24 cellular contexts compared by ENCODE assay signal in the genomic region with DNA sequence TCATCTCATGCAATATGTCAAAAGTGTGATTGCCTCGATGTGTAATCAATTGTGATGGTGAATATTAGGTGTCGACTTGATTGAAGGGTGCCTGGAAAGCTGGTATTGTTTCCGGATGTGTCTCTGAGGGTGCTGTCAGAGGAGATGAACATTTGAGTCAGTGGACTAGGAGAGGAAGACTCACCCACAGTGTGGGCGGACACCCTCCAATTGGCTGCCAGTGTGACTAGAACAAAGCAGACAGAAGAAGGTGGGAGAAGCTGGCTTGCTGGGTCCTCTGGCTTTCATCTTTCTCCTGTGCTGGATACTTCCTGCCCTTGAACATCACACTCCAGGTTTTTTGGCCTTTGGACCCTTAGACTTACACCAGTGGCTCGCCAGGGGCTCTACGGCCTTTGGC. TPM values are rescaled to one million over a fixed set of nuclear protein-coding genes. Genes with fewer than 3 reads are reported as not detected.
A peak's percentile ranks its signal among the peaks of the same experiment; 100 is the strongest.
DNase-seq lines count a peak whose midpoint lies in the region; ATAC-seq lines count a peak whose summit lies in the region.
"Had no signal": no experiment of that assay in that cellular context is flagged by ENCODE, and none has a peak within 500 bp of the region (broad histone marks: within the 10 kb centered on the region; RNA-seq: fewer than 3 reads in every experiment).

No MANE protein-coding gene starts in this region.

- POLR2A ChIA-PET in activated CD4-positive, alpha-beta memory T cell treated with anti-CD3 and anti-CD28 coated beads for 36 hours (lab: Charles Lee), result no interaction called here
- POLR2A ChIA-PET in activated CD4-positive, alpha-beta memory T cell treated with anti-CD3 and anti-CD28 coated beads, Interleukin-2, amount 10 ng/mL, durations not matched to agents 7 days and 5 days (lab: Charles Lee), result no interaction called here

- DNase-seq in activated CD4-positive, alpha-beta memory T cell treated with anti-CD3 and anti-CD28 coated beads for 36 hours, result peak; percentile 17
- no peak for DNase-seq in activated CD4-positive, alpha-beta memory T cell treated with anti-CD3 and anti-CD28 coated beads, Interleukin-2, amount 10 ng/mL, durations not matched to agents 7 days and 5 days
- DNase-seq in stimulated activated CD4-positive, alpha-beta T cell treated with anti-CD3 and anti-CD28 coated beads, Interleukin-1b, Interleukin-23, amount 100 ng/mL, for 48 hours, result peak; percentile 19
- DNase-seq in stimulated activated CD4-positive, alpha-beta T cell treated with anti-CD3 and anti-CD28 coated beads, Interleukin-4, amount 100 ng/mL, for 4 hours, result no peak
- DNase-seq in putamen (ENCODE audit: low spot score) (peak; percentile 21), NCI-H526 (lab: John Stamatoyannopoulos, UW) (no peak)
- DNase-seq: AML-193; Calu3; CD8-positive, alpha-beta memory T cell; DMS153; GM23248; IMR-90; NCI-H1105 treated with DMSO at 0.1 percent for 48 hours; NCI-H1694; NCI-H2081; NCI-H2171; NCI-H526 treated with DMSO at 0.1 percent for 48 hours; OCI-M1; Right ventricle myocardium superior had no signal

- H3K4me1 Mint-ChIP-seq in activated CD4-positive, alpha-beta memory T cell treated with anti-CD3 and anti-CD28 coated beads for 36 hours (ENCODE audit: low read depth), result no peaks in the 10 kb centered on the region
- no peaks in the 10 kb centered on the region for H3K4me1 Mint-ChIP-seq in activated CD4-positive, alpha-beta memory T cell treated with anti-CD3 and anti-CD28 coated beads, Interleukin-2, amount 10 ng/mL, durations not matched to agents 7 days and 5 days
- no peaks in the 10 kb centered on the region for H3K4me1 Mint-ChIP-seq in activated T-helper 17 cell treated with anti-CD3 and anti-CD28 coated beads, Interleukin-2, amount 50 U/mL, for 72 hours
- H3K4me1 Mint-ChIP-seq: CD8-positive, alpha-beta memory T cell had no signal

- ATAC-seq in activated T-helper 17 cell treated with anti-CD3 and anti-CD28 coated beads, Interleukin-2, amount 50 U/mL, for 72 hours (replicated peaks), result peak; percentile 45
- no peak for ATAC-seq in HG03039 (IDR thresholded peaks at IDR 0.05; ENCODE audit: unreplicated experiment)

- H3K27me3 Mint-ChIP-seq in activated CD4-positive, alpha-beta memory T cell treated with anti-CD3 and anti-CD28 coated beads for 36 hours, result peaks cover 9% of the 10 kb centered on the region
- peaks cover 4% of the 10 kb centered on the region for H3K27me3 Mint-ChIP-seq in activated CD4-positive, alpha-beta memory T cell treated with anti-CD3 and anti-CD28 coated beads, Interleukin-2, amount 10 ng/mL, durations not matched to agents 7 days and 5 days
- H3K27me3 Mint-ChIP-seq in activated T-helper 17 cell treated with anti-CD3 and anti-CD28 coated beads, Interleukin-2, amount 50 U/mL, for 72 hours, result peaks cover 3% of the 10 kb centered on the region

- CTCF ChIA-PET in activated CD4-positive, alpha-beta memory T cell treated with anti-CD3 and anti-CD28 coated beads for 36 hours (lab: Charles Lee), result no interaction called here
- CTCF ChIA-PET in activated CD4-positive, alpha-beta memory T cell treated with anti-CD3 and anti-CD28 coated beads, Interleukin-2, amount 10 ng/mL, durations not matched to agents 7 days and 5 days (lab: Charles Lee), result no interaction called here

- H3K27ac Mint-ChIP-seq in activated CD4-positive, alpha-beta memory T cell treated with anti-CD3 and anti-CD28 coated beads for 36 hours, result no peak overlapping the region
- no peak overlapping the region for H3K27ac Mint-ChIP-seq in activated CD4-positive, alpha-beta memory T cell treated with anti-CD3 and anti-CD28 coated beads, Interleukin-2, amount 10 ng/mL, durations not matched to agents 7 days and 5 days
- H3K27ac Mint-ChIP-seq in activated T-helper 17 cell treated with anti-CD3 and anti-CD28 coated beads, Interleukin-2, amount 50 U/mL, for 72 hours, result no peak overlapping the region
- H3K27ac Mint-ChIP-seq: CD8-positive, alpha-beta memory T cell had no signal

- intact Hi-C loops in activated CD4-positive, alpha-beta memory T cell treated with anti-CD3 and anti-CD28 coated beads for 36 hours (cut with micrococcal nuclease), result no loop called here

- no peaks in the 10 kb centered on the region for H3K9me3 Mint-ChIP-seq in activated CD4-positive, alpha-beta memory T cell treated with anti-CD3 and anti-CD28 coated beads for 36 hours
- no peaks in the 10 kb centered on the region for H3K9me3 Mint-ChIP-seq in activated CD4-positive, alpha-beta memory T cell treated with anti-CD3 and anti-CD28 coated beads, Interleukin-2, amount 10 ng/mL, durations not matched to agents 7 days and 5 days
- no peaks in the 10 kb centered on the region for H3K9me3 Mint-ChIP-seq in activated T-helper 17 cell treated with anti-CD3 and anti-CD28 coated beads, Interleukin-2, amount 50 U/mL, for 72 hours

- H3K36me3 Mint-ChIP-seq in activated CD4-positive, alpha-beta memory T cell treated with anti-CD3 and anti-CD28 coated beads for 36 hours, result peaks cover 5% of the 10 kb centered on the region
- H3K36me3 Mint-ChIP-seq in activated CD4-positive, alpha-beta memory T cell treated with anti-CD3 and anti-CD28 coated beads, Interleukin-2, amount 10 ng/mL, durations not matched to agents 7 days and 5 days (ENCODE audit: low read depth), result no peaks in the 10 kb centered on the region
- H3K36me3 Mint-ChIP-seq in activated T-helper 17 cell treated with anti-CD3 and anti-CD28 coated beads, Interleukin-2, amount 50 U/mL, for 72 hours (ENCODE audit: low read depth), result no peaks in the 10 kb centered on the region

- H3K4me3 Mint-ChIP-seq in activated CD4-positive, alpha-beta memory T cell treated with anti-CD3 and anti-CD28 coated beads for 36 hours, result no peak overlapping the region
- H3K4me3 Mint-ChIP-seq in activated CD4-positive, alpha-beta memory T cell treated with anti-CD3 and anti-CD28 coated beads, Interleukin-2, amount 10 ng/mL, durations not matched to agents 7 days and 5 days, result no peak overlapping the region
- no peak overlapping the region for H3K4me3 Mint-ChIP-seq in activated T-helper 17 cell treated with anti-CD3 and anti-CD28 coated beads, Interleukin-2, amount 50 U/mL, for 72 hours
- H3K4me3 Mint-ChIP-seq: CD8-positive, alpha-beta memory T cell had no signal

RNA-seq across cellular contexts. Expression of a gene that starts 15.5 kb away (rescaled TPM):
- not detected for total RNA-seq in activated CD4-positive, alpha-beta memory T cell treated with anti-CD3 and anti-CD28 coated beads for 36 hours
- not detected for total RNA-seq in activated CD4-positive, alpha-beta memory T cell treated with anti-CD3 and anti-CD28 coated beads, Interleukin-2, amount 10 ng/mL, durations not matched to agents 7 days and 5 days
- total RNA-seq in activated T-helper 17 cell treated with anti-CD3 and anti-CD28 coated beads, Interleukin-2, amount 50 U/mL, for 72 hours, result not detected
- total RNA-seq: A172; Calu3; CD8-positive, alpha-beta memory T cell; G401; GM23248; HT1080; IMR-90; Right ventricle myocardium superior had no signal

RNA-seq across cellular contexts. Expression of a gene that starts 51.3 kb away (rescaled TPM):
- 10 to 100 TPM; 12.4 to 13.3 TPM for total RNA-seq in activated CD4-positive, alpha-beta memory T cell treated with anti-CD3 and anti-CD28 coated beads for 36 hours
- total RNA-seq in activated CD4-positive, alpha-beta memory T cell treated with anti-CD3 and anti-CD28 coated beads, Interleukin-2, amount 10 ng/mL, durations not matched to agents 7 days and 5 days, result 10 to 100 TPM; 10.8 to 11.5 TPM
- 10 to 100 TPM in 1 of 2 donors, 1 to 10 TPM in 1; 9.0 to 57.2 TPM for total RNA-seq in activated T-helper 17 cell treated with anti-CD3 and anti-CD28 coated beads, Interleukin-2, amount 50 U/mL, for 72 hours

Comparison
In these comparisons a context has a peak if more than half of its experiments do, and no peak if none do; other contexts are left out.
1. DNase-seq: peak in activated CD4-positive, alpha-beta memory T cell treated with anti-CD3 and anti-CD28 coated beads for 36 hours (single experiment), stimulated activated CD4-positive, alpha-beta T cell treated with anti-CD3 and anti-CD28 coated beads, Interleukin-1b, Interleukin-23, amount 100 ng/mL, for 48 hours (single experiment) and putamen (single experiment); none in activated CD4-positive, alpha-beta memory T cell treated with anti-CD3 and anti-CD28 coated beads, Interleukin-2, amount 10 ng/mL, durations not matched to agents 7 days and 5 days (single experiment), stimulated activated CD4-positive, alpha-beta T cell treated with anti-CD3 and anti-CD28 coated beads, Interleukin-4, amount 100 ng/mL, for 4 hours (0 of 2) and NCI-H526 (0 of 2).